ENCODE assay signal across 25 cellular contexts in the genomic region with DNA sequence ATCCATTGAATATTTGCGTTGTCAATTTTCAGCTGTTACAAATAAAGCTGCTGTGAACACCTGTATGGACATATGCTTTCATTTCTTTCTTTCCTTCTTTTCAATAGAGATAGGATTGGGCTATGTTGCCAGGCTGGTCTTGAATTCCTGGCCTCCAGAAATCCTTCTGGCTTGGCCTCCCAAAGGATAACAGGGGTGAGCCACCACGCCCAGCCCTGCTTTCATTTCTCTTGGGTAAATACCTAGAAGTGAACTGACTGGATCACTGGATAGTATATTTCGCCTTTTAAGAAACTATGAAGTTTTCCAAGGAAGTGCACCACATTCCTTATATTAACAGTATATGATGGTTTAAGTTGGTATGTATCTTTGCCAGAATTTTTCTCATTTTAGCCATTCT. TPM values are rescaled to one million over a fixed set of nuclear protein-coding genes. Genes with fewer than 3 reads are reported as not detected.
A peak's percentile ranks its signal among the peaks of the same experiment; 100 is the strongest.
DNase-seq lines count a peak whose midpoint lies in the region; ATAC-seq, FAIRE-seq and TF ChIP-seq lines count a peak whose summit lies in the region.
"Had no signal": no experiment of that assay in that cellular context is flagged by ENCODE, and none has a peak within 500 bp of the region (broad histone marks: within the 10 kb centered on the region; RNA-seq: fewer than 3 reads in every experiment).

No MANE protein-coding gene starts in this region.

- H3K27me3 ChIP-seq in HepG2 (ENCODE audit: control insufficient read depth in 1 of 2, insufficient read depth in 2 of 2, low read length in 2 of 2), result no peaks in the 10 kb centered on the region
- H3K27me3 ChIP-seq in right lobe of liver, result no peaks in the 10 kb centered on the region
- H3K27me3 ChIP-seq: BE2C had no signal

- DNase-seq in HepG2 (ENCODE audit: low spot score) (no peak), right lobe of liver (no peak), OCI-LY7 (ENCODE audit: low spot score) (no peak), memory B cell (ENCODE audit: low spot score in 2 of 2) (no peak), immature natural killer cell (no peak), Kasumi-1 (lab: John Stamatoyannopoulos, UW) (no peak)
- DNase-seq: ACHN; BE2C; C1 segment of cervical spinal cord; CD4-positive, CD25-positive, alpha-beta regulatory T cell; CD8-positive, alpha-beta memory T cell; COR-L47; DMS 273 treated with DMSO at 0.1 percent for 48 hours; DMS53; DND-41; EL; HCEC 1CT; HFFc6 had no signal

- peak overlapping the region; percentile 58 for H3K27ac Mint-ChIP-seq in memory B cell
- H3K27ac Mint-ChIP-seq in immature natural killer cell, result no peak overlapping the region
- H3K27ac Mint-ChIP-seq: CD8-positive, alpha-beta memory T cell; GM23338; HFFc6 had no signal

- no peak for FAIRE-seq in HepG2 (lab: Jason Lieb, UNC)
- FAIRE-seq: A204.1, GM12891, GM19239, H54, HTR-8/SVneo had no signal

- TF ChIP-seq EP300 in HepG2 (IDR thresholded peaks at IDR 0.05; ENCODE audit: low read depth in 2 of 2, low read length in 2 of 2), result no peak
- no peak for TF ChIP-seq EP300 in HepG2 (CRISPR knock-in tag; IDR thresholded peaks at IDR 0.05; ENCODE audit: borderline replicate concordance)

- CTCF ChIA-PET in HepG2 (lab: Yijun Ruan, JAX; ENCODE audit: low intra/inter-chr PET ratio, low total read pairs) (no interaction called here), OCI-LY7 (lab: Charles Lee; ENCODE audit: unreplicated experiment) (no interaction called here)

- TF ChIP-seq CTCF in HepG2 (CRISPR knock-in tag; IDR thresholded peaks at IDR 0.05), result no peak
- no peak for TF ChIP-seq CTCF in right lobe of liver (IDR thresholded peaks at IDR 0.05)
- TF ChIP-seq CTCF in OCI-LY7 (conservative IDR thresholded peaks at IDR 0.05; ENCODE audit: low read length), result no peak

- H3K36me3 ChIP-seq in HepG2 (replicated peaks in 1 of 2; ENCODE audit: control insufficient read depth in 1 of 2, insufficient read depth in 2 of 2, low read length in 2 of 2), result peaks cover 43 to 72% of the 10 kb centered on the region in 2 experiments
- H3K36me3 ChIP-seq in right lobe of liver, result peaks cover 0 to 72% (median 24%) of the 10 kb centered on the region in 4 donors
- H3K36me3 ChIP-seq in OCI-LY7 (ENCODE audit: insufficient read depth, low read length), result peaks cover 83% of the 10 kb centered on the region

- H2AFZ ChIP-seq in HepG2 (ENCODE audit: low read length) (no peak overlapping the region), OCI-LY7 (ENCODE audit: low read length) (no peak overlapping the region)
- H2AFZ ChIP-seq: GM23338 had no signal

- peaks cover 12% of the 10 kb centered on the region for H3K36me3 Mint-ChIP-seq in memory B cell
- peaks cover 0 to 12% (median 8%) of the 10 kb centered on the region in 3 donors for H3K36me3 Mint-ChIP-seq in immature natural killer cell

- TSS peak; percentile 29 for BruUV-seq in HepG2 (replicated peaks; lab: Mats Ljungman, UMichigan)
- TSS peak; percentile 60 for BruUV-seq in OCI-LY7 (replicated peaks; lab: Mats Ljungman, UMichigan)

- H3K4me1 ChIP-seq in HepG2 (ENCODE audit: insufficient read depth, low read length) (no peaks in the 10 kb centered on the region), right lobe of liver (no peaks in the 10 kb centered on the region), OCI-LY7 (ENCODE audit: insufficient read depth, low read length, poor library complexity, severe bottlenecking) (no peaks in the 10 kb centered on the region)
- H3K4me1 ChIP-seq: BE2C had no signal

- H3K4me3 Mint-ChIP-seq in memory B cell (no peak overlapping the region), immature natural killer cell (no peak overlapping the region)
- H3K4me3 Mint-ChIP-seq: CD4-positive, CD25-positive, alpha-beta regulatory T cell; CD8-positive, alpha-beta memory T cell; GM23338; HFFc6 had no signal

- H3K9me3 ChIP-seq in HepG2 (ENCODE audit: low read length) (no peaks in the 10 kb centered on the region), right lobe of liver (no peaks in the 10 kb centered on the region), OCI-LY7 (ENCODE audit: low read length) (no peaks in the 10 kb centered on the region)
- H3K9me3 ChIP-seq: BE2C had no signal

- H3K9ac ChIP-seq in HepG2 (ENCODE audit: insufficient read depth, low read depth, low read length), result no peak overlapping the region

- H4K20me1 ChIP-seq in HepG2 (ENCODE audit: insufficient read depth, low read length), result no peaks in the 10 kb centered on the region
- no peaks in the 10 kb centered on the region for H4K20me1 ChIP-seq in OCI-LY7 (ENCODE audit: insufficient read depth, low read length)

- no peaks in the 10 kb centered on the region for H3K9me2 ChIP-seq in OCI-LY7 (ENCODE audit: insufficient read depth, low read length)

- H3K4me3 ChIP-seq in HepG2 (replicated peaks in 1 of 3; ENCODE audit: insufficient read depth in 1 of 3, low read depth in 2 of 3, low read length in 3 of 3), result no peak overlapping the region
- H3K4me3 ChIP-seq in right lobe of liver, result no peak overlapping the region
- no peak overlapping the region for H3K4me3 ChIP-seq in OCI-LY7 (ENCODE audit: low read depth, low read length, poor library complexity, severe bottlenecking)
- H3K4me3 ChIP-seq: GM23338 had no signal

- TF ChIP-seq RAD21 in HepG2 (CRISPR knock-in tag; IDR thresholded peaks at IDR 0.05), result no peak

- in situ Hi-C loops in HepG2 (cut with HindIII; ENCODE audit: extremely low pct_ligation_motif_present, low pct_unique_long_range_greater_than_20kb), result no loop called here

- intact Hi-C loops in HepG2 (cut with micrococcal nuclease; ENCODE audit: unreplicated experiment) (no loop called here), right lobe of liver (cut with DNase I) (no loop called here), OCI-LY7 (cut with micrococcal nuclease; ENCODE audit: unreplicated experiment) (no loop called here)

- no peak overlapping the region for H3K27ac ChIP-seq in HepG2 (ENCODE audit: extremely low read length, insufficient read depth, low read length)
- H3K27ac ChIP-seq in right lobe of liver, result no peak overlapping the region
- no peak overlapping the region for H3K27ac ChIP-seq in OCI-LY7 (ENCODE audit: low read depth, low read length, poor library complexity, severe bottlenecking)

- 96% methylated on average over 3 of the region's 3 CpGs for WGBS in HepG2 (ENCODE audit: low lambda C conversion rate)
- 94% methylated on average over 3 of the region's 3 CpGs for WGBS in right lobe of liver (ENCODE audit: insufficient coverage, low coverage, low lambda C conversion rate, missing lambda C conversion rate)

- POLR2A ChIA-PET in HepG2 (lab: Yijun Ruan, JAX) (no interaction called here), OCI-LY7 (lab: Charles Lee) (no interaction called here)

- no peaks in the 10 kb centered on the region for H3K9me3 Mint-ChIP-seq in memory B cell
- H3K9me3 Mint-ChIP-seq in immature natural killer cell, result no peaks in the 10 kb centered on the region
- H3K9me3 Mint-ChIP-seq: CD8-positive, alpha-beta memory T cell; GM23338; HFFc6 had no signal

- H3K27me3 Mint-ChIP-seq in memory B cell (no peaks in the 10 kb centered on the region), immature natural killer cell (ENCODE audit: low read depth in 3 of 3) (peaks cover 0 to 3% (median 0%) of the 10 kb centered on the region in 3 donors)
- H3K27me3 Mint-ChIP-seq: CD4-positive, CD25-positive, alpha-beta regulatory T cell; CD8-positive, alpha-beta memory T cell had no signal

- no peak for TF ChIP-seq POLR2A in HepG2 (IDR thresholded peaks at IDR 0.05; ENCODE audit: insufficient read depth in 1 of 2, low read depth in 2 of 2, low read length in 2 of 2)
- no peak for TF ChIP-seq POLR2A in right lobe of liver (IDR thresholded peaks at IDR 0.05)

- ATAC-seq in HepG2, result no peak
- ATAC-seq in right lobe of liver, result no peak
- no peak for ATAC-seq in memory B cell (ENCODE audit: low read depth)
- no peak for ATAC-seq in GM21515 (IDR thresholded peaks at IDR 0.05; ENCODE audit: unreplicated experiment)
- ATAC-seq: GM23338 had no signal

- no peak overlapping the region for H3K4me2 ChIP-seq in HepG2 (ENCODE audit: low read depth, low read length)
- no peak overlapping the region for H3K4me2 ChIP-seq in OCI-LY7 (ENCODE audit: low read length)
- H3K4me2 ChIP-seq: GM23338 had no signal

- H3K79me2 ChIP-seq in HepG2 (ENCODE audit: insufficient read depth, low read length) (no peaks in the 10 kb centered on the region), OCI-LY7 (ENCODE audit: insufficient read depth, low read depth, low read length) (no peaks in the 10 kb centered on the region)

- H3K4me1 Mint-ChIP-seq in memory B cell, result no peaks in the 10 kb centered on the region
- no peaks in the 10 kb centered on the region for H3K4me1 Mint-ChIP-seq in immature natural killer cell
- H3K4me1 Mint-ChIP-seq: CD8-positive, alpha-beta memory T cell; GM23338 had no signal

RNA-seq across cellular contexts. Expression of a gene that starts 32.3 kb away (rescaled TPM):
- total RNA-seq in HepG2 (2016; rRNA removed; fragmentation: Illumina TruSeq; extraction: Trizol) (110 and 163 TPM in 2 replicates), right lobe of liver (10 to 100 TPM; 15.1 to 20.4 (median 18.2) TPM), OCI-LY7 (2022) (28.6 and 33.1 TPM in 2 replicates)
- total RNA-seq in HepG2 (2016; cell fraction: cytosol; rRNA removed; fragmentation: Illumina TruSeq; extraction: Trizol; ENCODE audit: low read depth), result 16.4 and 17.4 TPM in 2 replicates
- 111 and 170 TPM in 2 replicates for total RNA-seq in HepG2 (2016; cell fraction: insoluble cytoplasmic fraction; rRNA removed; fragmentation: Illumina TruSeq; extraction: Trizol)
- total RNA-seq in HepG2 (2016; cell fraction: membrane; rRNA removed; fragmentation: Illumina TruSeq; extraction: Trizol), result 31.8 and 35.9 TPM in 2 replicates
- total RNA-seq in HepG2 (2016; cell fraction: nucleus; rRNA removed; fragmentation: Illumina TruSeq; extraction: Trizol), result 50.7 and 59.2 TPM in 2 replicates
- polyA plus RNA-seq in HepG2 (2011; rRNA removed) (57.8 and 68.7 TPM in 2 replicates), immature natural killer cell (100 to 1,000 TPM in 2 of 3 donors, 10 to 100 TPM in 1; 94.9 to 192 (median 109) TPM)
- polyA plus RNA-seq in HepG2 (2011; cell fraction: cytosol; rRNA removed), result 33.0 and 55.6 TPM in 2 replicates
- 13.9 and 18.7 TPM in 2 replicates for polyA plus RNA-seq in HepG2 (2011; cell fraction: nucleus; rRNA removed)
- polyA plus RNA-seq in HepG2 (2012), result 52.5 and 74.2 TPM in 2 replicates
- polyA plus RNA-seq in HepG2 (2016; cell fraction: cytosol; fragmentation: Illumina TruSeq; extraction: Trizol; ENCODE audit: low read depth), result 13.9 and 14.8 TPM in 2 replicates
- polyA plus RNA-seq in HepG2 (2016; cell fraction: insoluble cytoplasmic fraction; fragmentation: Illumina TruSeq; extraction: Trizol; ENCODE audit: low read depth), result 142 and 152 TPM in 2 replicates
- 22.0 and 26.2 TPM in 2 replicates for polyA plus RNA-seq in HepG2 (2016; cell fraction: membrane; fragmentation: Illumina TruSeq; extraction: Trizol; ENCODE audit: low read depth)
- polyA plus RNA-seq in HepG2 (2016; cell fraction: nucleus; fragmentation: Illumina TruSeq; extraction: Trizol; ENCODE audit: insufficient read depth, low read depth), result 50.5 and 52.0 TPM in 2 replicates
- 11.0 and 20.1 TPM in 2 replicates for polyA minus RNA-seq in HepG2 (2011; rRNA and poly(A)+ RNA removed; ENCODE audit: low replicate concordance)
- 37.9 and 41.4 TPM in 2 replicates for polyA minus RNA-seq in HepG2 (2011; cell fraction: cytosol; rRNA and poly(A)+ RNA removed)
- 48.5 and 48.9 TPM in 2 replicates for polyA minus RNA-seq in HepG2 (2011; cell fraction: nucleus; rRNA and poly(A)+ RNA removed)
- total RNA-seq in OCI-LY7 (2014; rRNA removed; shearing (Covaris generic)), result 27.5 and 35.8 TPM in 2 replicates

RNA-seq across cellular contexts. Expression of a gene that starts 58.2 kb away (rescaled TPM):
- total RNA-seq in HepG2 (2016; rRNA removed; fragmentation: Illumina TruSeq; extraction: Trizol) (169 and 318 TPM in 2 replicates), right lobe of liver (10 to 100 TPM; 16.4 to 49.7 (median 31.5) TPM), OCI-LY7 (2022) (57.6 and 59.8 TPM in 2 replicates)
- total RNA-seq in HepG2 (2016; cell fraction: cytosol; rRNA removed; fragmentation: Illumina TruSeq; extraction: Trizol; ENCODE audit: low read depth), result 67.9 and 79.2 TPM in 2 replicates
- 184 and 327 TPM in 2 replicates for total RNA-seq in HepG2 (2016; cell fraction: insoluble cytoplasmic fraction; rRNA removed; fragmentation: Illumina TruSeq; extraction: Trizol)
- total RNA-seq in HepG2 (2016; cell fraction: membrane; rRNA removed; fragmentation: Illumina TruSeq; extraction: Trizol), result 78.6 and 93.2 TPM in 2 replicates
- 97.5 and 107 TPM in 2 replicates for total RNA-seq in HepG2 (2016; cell fraction: nucleus; rRNA removed; fragmentation: Illumina TruSeq; extraction: Trizol)
- polyA plus RNA-seq in HepG2 (2011; rRNA removed) (62.9 and 92.3 TPM in 2 replicates), immature natural killer cell (100 to 1,000 TPM; 141 to 174 (median 149) TPM)
- 74.8 and 134 TPM in 2 replicates for polyA plus RNA-seq in HepG2 (2011; cell fraction: cytosol; rRNA removed)
- polyA plus RNA-seq in HepG2 (2011; cell fraction: nucleus; rRNA removed), result 34.5 and 35.1 TPM in 2 replicates
- polyA plus RNA-seq in HepG2 (2012), result 116 and 119 TPM in 2 replicates
- 18.7 and 19.1 TPM in 2 replicates for polyA plus RNA-seq in HepG2 (2016; cell fraction: cytosol; fragmentation: Illumina TruSeq; extraction: Trizol; ENCODE audit: low read depth)
- polyA plus RNA-seq in HepG2 (2016; cell fraction: insoluble cytoplasmic fraction; fragmentation: Illumina TruSeq; extraction: Trizol; ENCODE audit: low read depth), result 235 and 273 TPM in 2 replicates
- 37.8 and 44.2 TPM in 2 replicates for polyA plus RNA-seq in HepG2 (2016; cell fraction: membrane; fragmentation: Illumina TruSeq; extraction: Trizol; ENCODE audit: low read depth)
- 96.4 and 106 TPM in 2 replicates for polyA plus RNA-seq in HepG2 (2016; cell fraction: nucleus; fragmentation: Illumina TruSeq; extraction: Trizol; ENCODE audit: insufficient read depth, low read depth)
- 13.3 and 24.5 TPM in 2 replicates for polyA minus RNA-seq in HepG2 (2011; rRNA and poly(A)+ RNA removed; ENCODE audit: low replicate concordance)
- polyA minus RNA-seq in HepG2 (2011; cell fraction: cytosol; rRNA and poly(A)+ RNA removed), result 61.6 and 73.7 TPM in 2 replicates
- polyA minus RNA-seq in HepG2 (2011; cell fraction: nucleus; rRNA and poly(A)+ RNA removed), result 120 TPM in 2 replicates
- total RNA-seq in OCI-LY7 (2014; rRNA removed; shearing (Covaris generic)), result 29.0 and 33.4 TPM in 2 replicates
